In the genomic region with DNA sequence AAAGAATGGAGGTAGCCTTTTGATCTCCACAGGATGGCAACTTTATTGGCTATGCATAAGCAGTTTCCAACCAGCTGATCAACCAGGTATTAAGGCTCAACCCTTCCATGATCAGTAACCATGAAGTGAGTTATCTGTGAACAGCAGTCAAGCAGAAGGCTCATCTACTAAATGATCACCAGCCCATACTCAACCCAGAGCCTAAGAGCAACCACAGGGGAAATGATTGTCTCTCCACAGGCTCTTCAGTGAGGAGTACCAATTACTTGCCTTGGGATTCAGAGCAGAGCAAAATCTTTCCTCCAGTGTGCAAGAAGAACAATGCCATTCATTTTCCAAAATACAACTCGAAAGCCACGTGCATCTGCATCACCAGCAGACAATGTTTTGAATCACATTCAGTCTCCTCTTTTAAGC, we compare ENCODE assay signal across 12 cellular contexts.
DNase-seq lines count a peak whose midpoint lies in the region; ATAC-seq and TF ChIP-seq lines count a peak whose summit lies in the region.
"Had no signal": no experiment of that assay in that cellular context is flagged by ENCODE, and none has a peak within 500 bp of the region (broad histone marks: within the 10 kb centered on the region; RNA-seq: fewer than 3 reads in every experiment).

No MANE protein-coding gene starts in this region.

- POLR2A ChIA-PET in activated CD8-positive, alpha-beta T cell treated with anti-CD3 and anti-CD28 coated beads for 36 hours (lab: Charles Lee) = no interaction called here

- no peak overlapping the region for H3K27ac Mint-ChIP-seq in activated CD8-positive, alpha-beta T cell treated with anti-CD3 and anti-CD28 coated beads for 36 hours
- H3K27ac Mint-ChIP-seq: activated naive CD8-positive, alpha-beta T cell treated with anti-CD3 and anti-CD28 coated beads, Interleukin-2, amount 10 ng/mL, durations not matched to agents 7 days and 5 days; B cell had no signal

- peak; percentile 85 for DNase-seq in COLO829 (ENCODE audit: low spot score)
- peak; percentile 27 to 42 for DNase-seq in NCI-H187 (lab: John Stamatoyannopoulos, UW)
- peak in 3 of 10 donors; percentile 16 to 51 (median 33) for DNase-seq in dorsolateral prefrontal cortex
- peak in 34 of 56 donors; percentile 2 to 70 (median 29) for DNase-seq in nucleus accumbens (lab: John Stamatoyannopoulos, UW)
- no peak for DNase-seq in activated CD8-positive, alpha-beta T cell treated with anti-CD3 and anti-CD28 coated beads for 36 hours
- no peak for DNase-seq in DMS79 treated with DMSO at 0.1 percent for 48 hours (lab: John Stamatoyannopoulos, UW)
- no peak for DNase-seq in NOMO-1 treated with dmso at 0.1 percent for 144 hours (lab: John Stamatoyannopoulos, UW; ENCODE audit: unreplicated experiment)
- no peak for DNase-seq in posterior vena cava (ENCODE audit: low spot score)
- DNase-seq: activated naive CD8-positive, alpha-beta T cell treated with anti-CD3 and anti-CD28 coated beads, Interleukin-2, amount 10 ng/mL, durations not matched to agents 7 days and 5 days; activated T-cell treated with anti-CD3 and anti-CD28 coated beads for 4 hours; MM.1S had no signal

- H3K9me3 Mint-ChIP-seq in activated CD8-positive, alpha-beta T cell treated with anti-CD3 and anti-CD28 coated beads for 36 hours = no peaks in the 10 kb centered on the region
- H3K9me3 Mint-ChIP-seq: activated naive CD8-positive, alpha-beta T cell treated with anti-CD3 and anti-CD28 coated beads, Interleukin-2, amount 10 ng/mL, durations not matched to agents 7 days and 5 days had no signal

- H3K27ac ChIP-seq in dorsolateral prefrontal cortex = peak overlapping the region; percentile 12 to 91 (median 76)

- no peaks in the 10 kb centered on the region for H3K36me3 Mint-ChIP-seq in activated CD8-positive, alpha-beta T cell treated with anti-CD3 and anti-CD28 coated beads for 36 hours (ENCODE audit: low read depth)
- H3K36me3 Mint-ChIP-seq: activated naive CD8-positive, alpha-beta T cell treated with anti-CD3 and anti-CD28 coated beads, Interleukin-2, amount 10 ng/mL, durations not matched to agents 7 days and 5 days had no signal

- H3K27me3 Mint-ChIP-seq in activated CD8-positive, alpha-beta T cell treated with anti-CD3 and anti-CD28 coated beads for 36 hours = no peaks in the 10 kb centered on the region
- H3K27me3 Mint-ChIP-seq: activated naive CD8-positive, alpha-beta T cell treated with anti-CD3 and anti-CD28 coated beads, Interleukin-2, amount 10 ng/mL, durations not matched to agents 7 days and 5 days; B cell had no signal

- H3K27me3 ChIP-seq in dorsolateral prefrontal cortex = no peaks in the 10 kb centered on the region

- CTCF ChIA-PET in activated CD8-positive, alpha-beta T cell treated with anti-CD3 and anti-CD28 coated beads for 36 hours (lab: Charles Lee) = no interaction called here

- no peak overlapping the region for H3K4me3 Mint-ChIP-seq in activated CD8-positive, alpha-beta T cell treated with anti-CD3 and anti-CD28 coated beads for 36 hours
- H3K4me3 Mint-ChIP-seq: activated naive CD8-positive, alpha-beta T cell treated with anti-CD3 and anti-CD28 coated beads, Interleukin-2, amount 10 ng/mL, durations not matched to agents 7 days and 5 days; B cell had no signal

- intact Hi-C loops in dorsolateral prefrontal cortex (cut with DNase I) (loop anchor here (10.0 kb wide), 3 partner anchors 128 to 288 kb away; no protein-coding TSS in a partner anchor), posterior vena cava (cut with DNase I) (no loop called here)
- intact Hi-C loops in activated CD8-positive, alpha-beta T cell treated with anti-CD3 and anti-CD28 coated beads for 36 hours (cut with micrococcal nuclease) = no loop called here

- ATAC-seq in activated CD8-positive, alpha-beta T cell treated with anti-CD3 and anti-CD28 coated beads for 36 hours = no peak

- H3K4me3 ChIP-seq in dorsolateral prefrontal cortex = peak overlapping the region in 44 of 59 donors; percentile 0 to 94 (median 20)

- peak in 1 of 56 donors; percentile 15 for TF ChIP-seq CTCF in dorsolateral prefrontal cortex (IDR thresholded peaks at IDR 0.05 in 54 of 56, conservative IDR thresholded peaks at IDR 0.05 in 2 of 56; ENCODE audit: low read depth in 1 of 56, partially characterized antibody in 56 of 56)
- TF ChIP-seq CTCF in activated CD8-positive, alpha-beta T cell treated with anti-CD3 and anti-CD28 coated beads for 36 hours (IDR thresholded peaks at IDR 0.05) = no peak

- H3K4me1 Mint-ChIP-seq in activated CD8-positive, alpha-beta T cell treated with anti-CD3 and anti-CD28 coated beads for 36 hours (ENCODE audit: low read depth) = peaks cover 9% of the 10 kb centered on the region
- H3K4me1 Mint-ChIP-seq: B cell had no signal

Comparison
In these comparisons a context has a peak if more than half of its experiments do, and no peak if none do; other contexts are left out.
1. DNase-seq: peak in COLO829 (single experiment), NCI-H187 (2 of 2) and nucleus accumbens (34 of 56); none in activated CD8-positive, alpha-beta T cell treated with anti-CD3 and anti-CD28 coated beads for 36 hours (single experiment), DMS79 treated with DMSO at 0.1 percent for 48 hours (single experiment), NOMO-1 treated with dmso at 0.1 percent for 144 hours (single experiment) and posterior vena cava (single experiment).
2. intact Hi-C loops: an anchor here in dorsolateral prefrontal cortex (10.0 kb wide); none called in activated CD8-positive, alpha-beta T cell treated with anti-CD3 and anti-CD28 coated beads for 36 hours and posterior vena cava.